20 cellular contexts compared by ENCODE assay signal in genomic region chr4:169724251-169724650, GRCh38. TPM values are rescaled to one million over a fixed set of nuclear protein-coding genes. Genes with fewer than 3 reads are reported as not detected.
DNase-seq lines count a peak whose midpoint lies in the region; TF ChIP-seq lines count a peak whose summit lies in the region.
"Had no signal": no experiment of that assay in that cellular context is flagged by ENCODE, and none has a peak within 500 bp of the region (broad histone marks: within the 10 kb centered on the region; RNA-seq: fewer than 3 reads in every experiment).

No MANE protein-coding gene starts in this region.

- no peaks in the 10 kb centered on the region for H3K27me3 ChIP-seq in breast epithelium
- H3K27me3 ChIP-seq in smooth muscle cell (ENCODE audit: low read depth) = no peaks in the 10 kb centered on the region
- no peaks in the 10 kb centered on the region for H3K27me3 ChIP-seq in sigmoid colon
- H3K27me3 ChIP-seq: cardiac muscle cell, gastroesophageal sphincter had no signal

- POLR2A ChIA-PET in MCF 10A (lab: Yijun Ruan, JAX) = interaction anchor here (1.3 kb wide), 1 partner anchor 40 kb away, joined by 3 read pairs; no protein-coding TSS in a partner anchor

- H3K4me2 ChIP-seq in smooth muscle cell = no peak overlapping the region

- CTCF ChIA-PET in MCF 10A (lab: Yijun Ruan, JAX) = no interaction called here

- intact Hi-C loops in MCF 10A (cut with micrococcal nuclease) (loop anchor here (5.0 kb wide), 1 partner anchor 112 kb away; the partner anchor contains the start of gene NEK1), breast epithelium (cut with DNase I; ENCODE audit: low total_unique reads) (no loop called here), sigmoid colon (cut with DNase I) (no loop called here)

- no peaks in the 10 kb centered on the region for H3K9me3 ChIP-seq in breast epithelium
- H3K9me3 ChIP-seq in smooth muscle cell (replicated peaks; ENCODE audit: low read depth) = no peaks in the 10 kb centered on the region
- H3K9me3 ChIP-seq in sigmoid colon = no peaks in the 10 kb centered on the region
- H3K9me3 ChIP-seq: gastroesophageal sphincter had no signal

- H3K27me3 Mint-ChIP-seq in MCF 10A (ENCODE audit: insufficient read depth, unreplicated experiment) (no peaks in the 10 kb centered on the region), mesothelial cell of epicardium (ENCODE audit: low read depth) (no peaks in the 10 kb centered on the region)
- H3K27me3 Mint-ChIP-seq: CD8-positive, alpha-beta memory T cell; effector memory CD8-positive, alpha-beta T cell had no signal

- no peak overlapping the region for H3K27ac Mint-ChIP-seq in MCF 10A (ENCODE audit: low read depth, unreplicated experiment)
- H3K27ac Mint-ChIP-seq in mesothelial cell of epicardium = no peak overlapping the region
- H3K27ac Mint-ChIP-seq: activated naive CD4-positive, alpha-beta T cell treated with anti-CD3 and anti-CD28 coated beads for 36 hours; CD8-positive, alpha-beta memory T cell; effector memory CD8-positive, alpha-beta T cell; immature natural killer cell had no signal

- TF ChIP-seq CTCF in MCF 10A (IDR thresholded peaks at IDR 0.05; ENCODE audit: unreplicated experiment) (no peak), breast epithelium (IDR thresholded peaks at IDR 0.05) (no peak), smooth muscle cell (IDR thresholded peaks at IDR 0.05; ENCODE audit: borderline replicate concordance, insufficient read depth, poor library complexity, severe bottlenecking) (no peak), sigmoid colon (IDR thresholded peaks at IDR 0.05) (no peak), mesothelial cell of epicardium (IDR thresholded peaks at IDR 0.05; ENCODE audit: unreplicated experiment) (no peak)

- DNase-seq in MCF 10A (ENCODE audit: unreplicated experiment) (peak; percentile 26), breast epithelium (ENCODE audit: low spot score in 2 of 2) (no peak), astrocyte of the hippocampus (ENCODE audit: low read depth, low spot score) (peak; percentile 52), glomerular visceral epithelial cell (ENCODE audit: extremely low spot score) (peak; percentile 9), smooth muscle cell (lab: John Stamatoyannopoulos, UW; ENCODE audit: unreplicated experiment) (no peak), sigmoid colon (no peak), mesothelial cell of epicardium (ENCODE audit: low spot score in 2 of 2, unreplicated experiment in 2 of 2) (no peak)
- no peak for DNase-seq in central memory CD4-positive, alpha-beta T cell
- DNase-seq: activated CD4-positive, alpha-beta T cell treated with anti-CD3 and anti-CD28 coated beads for 48 hours; activated naive CD4-positive, alpha-beta T cell treated with anti-CD3 and anti-CD28 coated beads for 36 hours; activated T-cell treated with anti-CD3 and anti-CD28 coated beads for 4 hours; CD8-positive, alpha-beta memory T cell; effector memory CD8-positive, alpha-beta T cell; immature natural killer cell; Karpas-422; NCI-H1417; NCI-H2227 treated with DMSO at 0.1 percent for 48 hours; Right ventricle myocardium superior had no signal

- H3K36me3 Mint-ChIP-seq in MCF 10A (ENCODE audit: insufficient read depth, unreplicated experiment) = peaks cover 21% of the 10 kb centered on the region
- H3K36me3 Mint-ChIP-seq in mesothelial cell of epicardium = no peaks in the 10 kb centered on the region

- TF ChIP-seq POLR2A in breast epithelium (IDR thresholded peaks at IDR 0.05) (no peak), sigmoid colon (IDR thresholded peaks at IDR 0.05) (no peak)

- no peak overlapping the region for H3K27ac ChIP-seq in breast epithelium
- no peak overlapping the region for H3K27ac ChIP-seq in smooth muscle cell (ENCODE audit: low read depth)
- no peak overlapping the region for H3K27ac ChIP-seq in sigmoid colon
- H3K27ac ChIP-seq: gastroesophageal sphincter had no signal

- WGBS in smooth muscle cell (ENCODE audit: low lambda C conversion rate) = 97% methylated on average over 2 of the region's 2 CpGs
- 84 to 89% methylated on average over 2 of the region's 2 CpGs for WGBS in sigmoid colon, 2 donors

- H3K4me1 Mint-ChIP-seq in MCF 10A (ENCODE audit: insufficient read depth, unreplicated experiment) (no peaks in the 10 kb centered on the region), mesothelial cell of epicardium (no peaks in the 10 kb centered on the region)
- H3K4me1 Mint-ChIP-seq: CD8-positive, alpha-beta memory T cell; immature natural killer cell had no signal

- H3K4me3 ChIP-seq in breast epithelium (no peak overlapping the region), smooth muscle cell (no peak overlapping the region), sigmoid colon (no peak overlapping the region)
- H3K4me3 ChIP-seq: cardiac muscle cell, gastroesophageal sphincter had no signal

- H3K9me3 Mint-ChIP-seq in MCF 10A (ENCODE audit: unreplicated experiment) = no peaks in the 10 kb centered on the region
- H3K9me3 Mint-ChIP-seq in mesothelial cell of epicardium = no peaks in the 10 kb centered on the region
- H3K9me3 Mint-ChIP-seq: activated naive CD4-positive, alpha-beta T cell treated with anti-CD3 and anti-CD28 coated beads for 36 hours; CD8-positive, alpha-beta memory T cell; effector memory CD8-positive, alpha-beta T cell; immature natural killer cell had no signal

- H3K4me3 Mint-ChIP-seq in MCF 10A (ENCODE audit: unreplicated experiment) = no peak overlapping the region
- no peak overlapping the region for H3K4me3 Mint-ChIP-seq in mesothelial cell of epicardium
- H3K4me3 Mint-ChIP-seq: activated naive CD4-positive, alpha-beta T cell treated with anti-CD3 and anti-CD28 coated beads for 36 hours; CD8-positive, alpha-beta memory T cell; effector memory CD8-positive, alpha-beta T cell; immature natural killer cell had no signal

- no peaks in the 10 kb centered on the region for H3K36me3 ChIP-seq in breast epithelium
- H3K36me3 ChIP-seq in smooth muscle cell (ENCODE audit: low read depth) = no peaks in the 10 kb centered on the region
- H3K36me3 ChIP-seq in sigmoid colon = peaks cover 0 to 28% (median 3%) of the 10 kb centered on the region in 4 donors
- H3K36me3 ChIP-seq: cardiac muscle cell had no signal

- BruUV-seq in MCF 10A (replicated peaks; lab: Mats Ljungman, UMichigan) = no TSS peak

- H3K79me2 ChIP-seq in smooth muscle cell (ENCODE audit: low read depth) = no peaks in the 10 kb centered on the region

- H3F3A ChIP-seq in smooth muscle cell (ENCODE audit: low read depth) = no peaks in the 10 kb centered on the region

- H3K9ac ChIP-seq in smooth muscle cell (ENCODE audit: low read depth) = no peak overlapping the region

- TF ChIP-seq EP300 in sigmoid colon (IDR thresholded peaks at IDR 0.05) = no peak

- H2AFZ ChIP-seq in smooth muscle cell (ENCODE audit: low read depth) = no peak overlapping the region

- no peaks in the 10 kb centered on the region for H3K4me1 ChIP-seq in breast epithelium
- H3K4me1 ChIP-seq in smooth muscle cell (ENCODE audit: low read depth) = no peaks in the 10 kb centered on the region
- H3K4me1 ChIP-seq in sigmoid colon = peaks cover 0 to 4% (median 0%) of the 10 kb centered on the region in 4 donors
- H3K4me1 ChIP-seq: gastroesophageal sphincter had no signal

- no peaks in the 10 kb centered on the region for H4K20me1 ChIP-seq in smooth muscle cell (ENCODE audit: low read depth)

RNA-seq across cellular contexts. Expression of gene HPF1, which starts 33.5 kb away (rescaled TPM):
- total RNA-seq in MCF 10A (2022) = 15.6 and 17.4 TPM in 2 replicates
- 10 to 100 TPM; 20.0 to 28.1 (median 27.5) TPM for total RNA-seq in breast epithelium
- total RNA-seq in smooth muscle cell = 50.9 and 53.9 TPM in 2 replicates
- 34.1 and 43.9 TPM in 2 replicates for polyA plus RNA-seq in smooth muscle cell
- total RNA-seq in sigmoid colon = 10 to 100 TPM; 22.7 to 70.3 (median 52.0) TPM
- polyA plus RNA-seq in sigmoid colon = 10 to 100 TPM; 15.7 to 25.8 (median 20.8) TPM
- total RNA-seq in mesothelial cell of epicardium = 27.0 to 31.2 TPM (median 28.4 TPM) in 3 replicates

Comparison
In these comparisons a context has a peak if more than half of its experiments do, and no peak if none do; other contexts are left out.
1. DNase-seq: peak in MCF 10A (single experiment), astrocyte of the hippocampus (single experiment) and glomerular visceral epithelial cell (single experiment); none in breast epithelium (0 of 2), smooth muscle cell (single experiment), central memory CD4-positive, alpha-beta T cell (single experiment), sigmoid colon (single experiment) and mesothelial cell of epicardium (0 of 2).